19 cellular contexts compared by ENCODE assay signal in genomic region chr1:102588536-102588935, GRCh38.
DNase-seq lines count a peak whose midpoint lies in the region; TF ChIP-seq lines count a peak whose summit lies in the region.
"Had no signal": no experiment of that assay in that cellular context is flagged by ENCODE, and none has a peak within 500 bp of the region (broad histone marks: within the 10 kb centered on the region; RNA-seq: fewer than 3 reads in every experiment).

No MANE protein-coding gene starts in this region.

- H3K4me3 ChIP-seq in esophagus muscularis mucosa, result no peak overlapping the region
- H3K4me3 ChIP-seq: left ventricle myocardium inferior, mucosa of descending colon had no signal

- no peaks in the 10 kb centered on the region for H3K36me3 ChIP-seq in esophagus muscularis mucosa
- H3K36me3 ChIP-seq: brain microvascular endothelial cell, left ventricle myocardium inferior had no signal

- DNase-seq in D341Med (ENCODE audit: low spot score) (peak; percentile 5), GM03348 (ENCODE audit: low spot score) (peak; percentile 2), RPMI8226 (peak; percentile 3), iris pigment epithelial cell (ENCODE audit: low read depth) (peak; percentile 0), NCI-H187 (lab: John Stamatoyannopoulos, UW) (no peak), esophagus muscularis mucosa (ENCODE audit: extremely low spot score) (no peak)
- DNase-seq in activated CD4-positive, alpha-beta T cell treated with anti-CD3 and anti-CD28 coated beads for 1 hour, result no peak
- DNase-seq: activated CD4-positive, alpha-beta T cell treated with anti-CD3 and anti-CD28 coated beads, Interleukin-2, amount 10 ng/mL, durations not matched to agents 24 days and 14 days; activated naive CD8-positive, alpha-beta T cell treated with anti-CD3 and anti-CD28 coated beads for 36 hours; brain microvascular endothelial cell; cortex of kidney; immature natural killer cell; IMR-90; left ventricle myocardium inferior; NCI-H1694 treated with DMSO at 0.1 percent for 48 hours; stimulated activated naive CD4-positive, alpha-beta T cell; T-helper 1 cell had no signal

- H3K27me3 ChIP-seq in esophagus muscularis mucosa, result no peaks in the 10 kb centered on the region
- H3K27me3 ChIP-seq: brain microvascular endothelial cell had no signal

- no peak for TF ChIP-seq CTCF in esophagus muscularis mucosa (IDR thresholded peaks at IDR 0.05)

- H3K27ac ChIP-seq in esophagus muscularis mucosa (replicated peaks in 1 of 4), result no peak overlapping the region
- H3K27ac ChIP-seq: brain microvascular endothelial cell, HL-60, left ventricle myocardium inferior had no signal

- intact Hi-C loops in esophagus muscularis mucosa (cut with DNase I), result no loop called here

- H3K9me3 ChIP-seq in esophagus muscularis mucosa, result no peaks in the 10 kb centered on the region
- H3K9me3 ChIP-seq: mucosa of descending colon had no signal

- no peak for TF ChIP-seq EP300 in esophagus muscularis mucosa (IDR thresholded peaks at IDR 0.05)

- WGBS in esophagus muscularis mucosa, result 32% methylated on average over 2 of the region's 2 CpGs

- no peaks in the 10 kb centered on the region for H3K4me1 ChIP-seq in esophagus muscularis mucosa
- H3K4me1 ChIP-seq: left ventricle myocardium inferior had no signal

- TF ChIP-seq POLR2A in esophagus muscularis mucosa (IDR thresholded peaks at IDR 0.05; ENCODE audit: low read depth), result no peak

Comparison
In these comparisons a context has a peak if more than half of its experiments do, and no peak if none do; other contexts are left out.
1. DNase-seq: peak in D341Med (single experiment), GM03348 (single experiment), RPMI8226 (single experiment) and iris pigment epithelial cell (single experiment); none in activated CD4-positive, alpha-beta T cell treated with anti-CD3 and anti-CD28 coated beads for 1 hour (single experiment), NCI-H187 (0 of 2) and esophagus muscularis mucosa (single experiment).